23 cellular contexts compared by ENCODE assay signal in the genomic region with DNA sequence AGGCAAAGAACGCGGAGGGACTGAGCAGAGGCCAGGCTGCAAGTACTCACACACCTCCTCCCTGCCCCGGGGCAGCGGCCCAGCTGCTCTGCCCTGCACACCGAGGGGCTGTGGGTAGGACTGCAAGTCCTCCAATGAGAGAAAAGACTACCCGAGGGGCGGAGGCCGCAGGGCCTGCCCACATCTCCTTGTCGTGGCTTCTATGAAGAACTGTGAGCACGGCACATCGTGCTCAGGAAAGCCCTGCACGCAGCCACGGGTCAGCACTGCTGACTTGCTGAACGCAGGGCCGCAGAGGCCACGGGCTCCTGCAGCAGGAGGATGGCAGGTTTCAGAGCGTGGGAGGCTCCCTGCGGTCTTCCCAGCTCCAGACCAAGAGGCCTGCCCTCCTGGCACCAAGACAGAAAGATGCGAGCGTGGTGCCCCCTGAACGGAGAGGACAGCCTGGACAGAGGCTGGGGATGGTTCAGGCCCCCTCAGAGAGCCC.
"Had no signal": no experiment of that assay in that cellular context is flagged by ENCODE, and none has a peak within 500 bp of the region (broad histone marks: within the 10 kb centered on the region; RNA-seq: fewer than 3 reads in every experiment).

No MANE protein-coding gene starts in this region.

- H3K9me3 ChIP-seq: esophagus muscularis mucosa, left lung, mucosa of descending colon, sigmoid colon, suprapubic skin, tibial artery had no signal

- H3K27ac Mint-ChIP-seq: activated B cell treated with CpG ODN at 0.5 μM for 24 hours; activated CD8-positive, alpha-beta T cell treated with anti-CD3 and anti-CD28 coated beads for 36 hours; activated T-helper 17 cell treated with anti-CD3 and anti-CD28 coated beads, Interleukin-2, amount 50 U/mL, for 72 hours; natural killer cell treated with Interleukin-12 subunit alpha and Interleukin-12 subunit beta and Interleukin-15 and Interleukin-18, amount 100 ng/mL, for 72 hours; stimulated activated memory B cell treated with anti-CD40 and anti-IgM and Interleukin-4, amounts not matched to agents 10 μg/mL and 1 μg/mL and 100 μg/mL, for 72 hours had no signal

- H3K9me3 Mint-ChIP-seq: activated B cell treated with CpG ODN at 0.5 μM for 24 hours; activated CD8-positive, alpha-beta T cell treated with anti-CD3 and anti-CD28 coated beads for 36 hours; activated T-cell treated with anti-CD3 and anti-CD28 coated beads, Interleukin-2, amount 50 U/mL, for 4 hours; activated T-helper 17 cell treated with anti-CD3 and anti-CD28 coated beads, Interleukin-2, amount 50 U/mL, for 72 hours; natural killer cell treated with Interleukin-12 subunit alpha and Interleukin-12 subunit beta and Interleukin-15 and Interleukin-18, amount 100 ng/mL, for 72 hours; stimulated activated memory B cell treated with anti-CD40 and anti-IgM and Interleukin-4, amounts not matched to agents 10 μg/mL and 1 μg/mL and 100 μg/mL, for 72 hours had no signal

- H3K27ac ChIP-seq: esophagus muscularis mucosa, hepatocyte, left lung, sigmoid colon, suprapubic skin, tibial artery had no signal

- H3K36me3 Mint-ChIP-seq: natural killer cell treated with Interleukin-12 subunit alpha and Interleukin-12 subunit beta and Interleukin-15 and Interleukin-18, amount 100 ng/mL, for 72 hours had no signal

- DNase-seq: activated B cell treated with CpG ODN at 0.5 μM for 24 hours; activated CD4-positive, alpha-beta T cell treated with anti-CD3 and anti-CD28 coated beads, Interleukin-2, amount 50 U/mL, for 1 hour; activated CD8-positive, alpha-beta T cell treated with anti-CD3 and anti-CD28 coated beads for 36 hours; activated gamma-delta T cell treated with Interleukin-2 at 50 U/mL for 16 hours; activated naive CD4-positive, alpha-beta T cell treated with anti-CD3 and anti-CD28 coated beads, Interleukin-2, amount 50 U/mL, for 16 hours; activated T-cell treated with anti-CD3 and anti-CD28 coated beads, Interleukin-2, amount 50 U/mL, for 4 hours; amniotic stem cell; central memory CD4-positive, alpha-beta T cell; foreskin melanocyte; glutamatergic neuron; sigmoid colon; small intestine; stimulated activated CD4-positive, alpha-beta T cell treated with anti-CD3 and anti-CD28 coated beads, Interleukin-4, amount 100 ng/mL, for 24 hours; T-helper 2 cell; tibial artery had no signal

- H3K4me1 ChIP-seq: left lung, tibial artery had no signal

- H3K27me3 ChIP-seq: esophagus muscularis mucosa, hepatocyte, left lung, sigmoid colon, suprapubic skin, tibial artery had no signal

- H3K4me3 ChIP-seq: esophagus muscularis mucosa, hepatocyte, left lung, mucosa of descending colon, sigmoid colon, suprapubic skin, tibial artery had no signal

- H3K4me1 Mint-ChIP-seq: activated B cell treated with CpG ODN at 0.5 μM for 24 hours had no signal

- ATAC-seq: activated CD8-positive, alpha-beta T cell treated with anti-CD3 and anti-CD28 coated beads for 36 hours; activated T-cell treated with anti-CD3 and anti-CD28 coated beads, Interleukin-2, amount 50 U/mL, for 4 hours; activated T-helper 17 cell treated with anti-CD3 and anti-CD28 coated beads, Interleukin-2, amount 50 U/mL, for 72 hours; left lung; mucosa of descending colon; natural killer cell treated with Interleukin-12 subunit alpha and Interleukin-12 subunit beta and Interleukin-15 and Interleukin-18, amount 100 ng/mL, for 72 hours; stimulated activated memory B cell treated with anti-CD40 and anti-IgM and Interleukin-4, amounts not matched to agents 10 μg/mL and 1 μg/mL and 100 μg/mL, for 72 hours had no signal

- H3K4me3 Mint-ChIP-seq: activated B cell treated with CpG ODN at 0.5 μM for 24 hours; activated CD8-positive, alpha-beta T cell treated with anti-CD3 and anti-CD28 coated beads for 36 hours; activated T-cell treated with anti-CD3 and anti-CD28 coated beads, Interleukin-2, amount 50 U/mL, for 4 hours; activated T-helper 17 cell treated with anti-CD3 and anti-CD28 coated beads, Interleukin-2, amount 50 U/mL, for 72 hours; natural killer cell treated with Interleukin-12 subunit alpha and Interleukin-12 subunit beta and Interleukin-15 and Interleukin-18, amount 100 ng/mL, for 72 hours; stimulated activated memory B cell treated with anti-CD40 and anti-IgM and Interleukin-4, amounts not matched to agents 10 μg/mL and 1 μg/mL and 100 μg/mL, for 72 hours had no signal

- FAIRE-seq: small intestine had no signal
